8 cellular contexts compared by ENCODE assay signal in genomic region chr6:136921521-136921935, GRCh38. TPM values are rescaled to one million over a fixed set of nuclear protein-coding genes. Genes with fewer than 3 reads are reported as not detected.
DNase-seq lines count a peak whose midpoint lies in the region; ATAC-seq, FAIRE-seq and TF ChIP-seq lines count a peak whose summit lies in the region.

No MANE protein-coding gene starts in this region.

- DNase-seq in DMS53 treated with DMSO at 0.1 percent for 48 hours (lab: John Stamatoyannopoulos, UW; ENCODE audit: unreplicated experiment) = peak; percentile 21
- no peak for DNase-seq in astrocyte (ENCODE audit: low read depth)
- DNase-seq in immature natural killer cell = no peak
- DNase-seq in stimulated activated naive CD8-positive, alpha-beta T cell treated with anti-CD3 and anti-CD28 coated beads, Interleukin-15, Interleukin-2, amounts not matched to agents 100 U/mL and 50 U/mL, for 24 hours = no peak
- DNase-seq in amygdala (lab: John Stamatoyannopoulos, UW) = no peak

- peak; percentile 15 for ATAC-seq in stimulated activated naive CD8-positive, alpha-beta T cell treated with anti-CD3 and anti-CD28 coated beads, Interleukin-15, Interleukin-2, amounts not matched to agents 100 U/mL and 50 U/mL, for 24 hours
- ATAC-seq in HG03139 (IDR thresholded peaks at IDR 0.05; ENCODE audit: unreplicated experiment) (no peak), GM18870 (IDR thresholded peaks at IDR 0.05; ENCODE audit: unreplicated experiment) (no peak)

- peak overlapping the region; percentile 68 for H3K4me3 Mint-ChIP-seq in astrocyte (ENCODE audit: unreplicated experiment)
- peak overlapping the region; percentile 73 to 90 (median 80) for H3K4me3 Mint-ChIP-seq in immature natural killer cell

- no peak for FAIRE-seq in astrocyte (lab: Jason Lieb, UNC)

- H2AFZ ChIP-seq in astrocyte (ENCODE audit: low read depth, low read length) = peak overlapping the region; percentile 59

- no peaks in the 10 kb centered on the region for H3K79me2 ChIP-seq in astrocyte (ENCODE audit: insufficient read depth, low read length)

- H3K4me3 ChIP-seq in HUES6 (ENCODE audit: low read depth, low read length) (peak overlapping the region; percentile 64), astrocyte (ENCODE audit: insufficient read depth, low read depth, low read length) (peak overlapping the region; percentile 56)

- H3K36me3 ChIP-seq in HUES6 (ENCODE audit: control insufficient read depth, insufficient read depth, low read length) (no peaks in the 10 kb centered on the region), astrocyte (ENCODE audit: insufficient read depth, low read length) (no peaks in the 10 kb centered on the region)

- peaks cover 2% of the 10 kb centered on the region for H3K9me3 Mint-ChIP-seq in astrocyte (ENCODE audit: unreplicated experiment)
- H3K9me3 Mint-ChIP-seq in immature natural killer cell = no peaks in the 10 kb centered on the region

- H4K20me1 ChIP-seq in astrocyte (ENCODE audit: insufficient read depth, low read length) = no peaks in the 10 kb centered on the region

- no peaks in the 10 kb centered on the region for H3K36me3 Mint-ChIP-seq in astrocyte (ENCODE audit: low read depth, unreplicated experiment)
- H3K36me3 Mint-ChIP-seq in immature natural killer cell = peaks cover 3 to 10% (median 4%) of the 10 kb centered on the region in 3 donors

- H3K9ac ChIP-seq in HUES6 (ENCODE audit: low read length) = peak overlapping the region; percentile 62
- peak overlapping the region; percentile 34 for H3K9ac ChIP-seq in astrocyte (ENCODE audit: low read length)

- H3K4me1 ChIP-seq in HUES6 (ENCODE audit: control insufficient read depth, insufficient read depth, low read length) (peaks cover 16% of the 10 kb centered on the region), astrocyte (ENCODE audit: insufficient read depth, low read length) (peaks cover 20% of the 10 kb centered on the region)

- H3K4me1 Mint-ChIP-seq in astrocyte (ENCODE audit: low read depth, unreplicated experiment) = no peaks in the 10 kb centered on the region
- peaks cover 18 to 24% of the 10 kb centered on the region in 2 donors for H3K4me1 Mint-ChIP-seq in immature natural killer cell

- no peak overlapping the region for H3K27ac Mint-ChIP-seq in astrocyte (ENCODE audit: unreplicated experiment)
- H3K27ac Mint-ChIP-seq in immature natural killer cell = no peak overlapping the region

- H3K27me3 ChIP-seq in HUES6 (ENCODE audit: control insufficient read depth, insufficient read depth, low read length) (peaks cover 67% of the 10 kb centered on the region), astrocyte (ENCODE audit: insufficient read depth, low read length) (peaks cover 36% of the 10 kb centered on the region)

- no peak overlapping the region for H3K27ac ChIP-seq in HUES6 (ENCODE audit: low read depth, low read length)
- no peak overlapping the region for H3K27ac ChIP-seq in astrocyte (ENCODE audit: low read depth, low read length)

- H3K4me2 ChIP-seq in astrocyte (ENCODE audit: low read length) = peak overlapping the region; percentile 91

- peaks cover 41% of the 10 kb centered on the region for H3K27me3 Mint-ChIP-seq in astrocyte (ENCODE audit: low read depth, unreplicated experiment)
- peaks cover 15 to 38% (median 20%) of the 10 kb centered on the region in 3 donors for H3K27me3 Mint-ChIP-seq in immature natural killer cell (ENCODE audit: low read depth in 3 of 3)

- H3K9me3 ChIP-seq in HUES6 (ENCODE audit: control insufficient read depth, insufficient read depth, low read depth, low read length) = no peaks in the 10 kb centered on the region
- H3K9me3 ChIP-seq in astrocyte (ENCODE audit: insufficient read depth, low read depth, low read length) = peaks cover 5% of the 10 kb centered on the region

- TF ChIP-seq CTCF in astrocyte (IDR thresholded peaks at IDR 0.05; ENCODE audit: insufficient read depth, low read depth, low read length) = no peak

RNA-seq across cellular contexts. Expression of gene SLC35D3, which starts 0.6 kb away (rescaled TPM):
- total RNA-seq in astrocyte = not detected in 2 replicates
- polyA plus RNA-seq in immature natural killer cell = under 1 TPM in 1 of 3 donors, not detected in 2; 0.10 TPM
